1 cellular context compared by ENCODE assay signal in genomic region chr16:21997693-21998480, GRCh38.
TF ChIP-seq lines count a peak whose summit lies in the region.

No MANE protein-coding gene starts in this region.

TF ChIP-seq in HepG2, 621 proteins besides CTCF, POLR2A, EP300 and RAD21 (continued from another document):
- TF ChIP-seq RXRB (CRISPR knock-in tag; IDR thresholded peaks at IDR 0.05; ENCODE audit: borderline replicate concordance), result no peak
- TF ChIP-seq SAP130 (CRISPR knock-in tag; IDR thresholded peaks at IDR 0.05; ENCODE audit: low read depth), result peak; percentile 47; the same call in 1 of the 2 replicates
- TF ChIP-seq SNAPC4 (CRISPR knock-in tag; IDR thresholded peaks at IDR 0.05), result peak; percentile 68
